Comparison of ENCODE assay signal across 21 cellular contexts in the genomic region with DNA sequence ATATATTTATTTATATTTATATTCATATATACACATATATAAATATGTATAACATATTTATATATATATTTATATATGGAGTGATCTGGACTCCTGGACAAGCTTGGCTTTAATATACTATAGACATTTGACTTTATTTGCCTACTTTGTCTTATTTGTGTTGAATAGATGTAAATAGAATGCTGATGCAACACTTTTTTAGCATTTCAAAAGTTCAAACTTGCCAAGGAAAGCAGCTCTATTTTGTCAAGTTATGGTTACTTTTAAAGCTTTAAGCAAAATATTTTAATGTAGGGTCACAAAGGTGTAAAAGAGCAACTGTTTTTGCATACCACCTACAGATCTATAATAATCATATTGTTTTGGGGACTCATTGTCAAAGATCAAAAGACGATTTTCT.
"Had no signal": no experiment of that assay in that cellular context is flagged by ENCODE, and none has a peak within 500 bp of the region (broad histone marks: within the 10 kb centered on the region; RNA-seq: fewer than 3 reads in every experiment).

No MANE protein-coding gene starts in this region.

- H3K27me3 ChIP-seq: SJCRH30 had no signal

- DNase-seq: KBM-7, MV-4-11, NCI-H1092, NCI-H1105 treated with DMSO at 0.1 percent for 48 hours, NCI-H1417 treated with DMSO at 0.1 percent for 48 hours, NCI-H146, NCI-H1694 treated with DMSO at 0.1 percent for 48 hours, NCI-H1930, NCI-H2081, NCI-H2107, NCI-H2227 treated with DMSO at 0.1 percent for 48 hours, NCI-H524, NCI-H526 treated with DMSO at 0.1 percent for 48 hours, NCI-H774, PC-3, SHP77 treated with DMSO at 0.1 percent for 48 hours, SJCRH30, T-helper 1 cell had no signal

- H3K9me3 ChIP-seq: SJCRH30 had no signal

- ATAC-seq: Panc1, PC-3, Right ventricle myocardium inferior, SK-N-SH treated with all-trans-retinoic acid at 6 μM for 48 hours had no signal

- H3K4me1 ChIP-seq: SJCRH30 had no signal

- H3K27ac ChIP-seq: SJCRH30 had no signal

- H3K36me3 ChIP-seq: SJCRH30 had no signal

- H3K4me3 ChIP-seq: SJCRH30 had no signal
